ENCODE assay signal across 21 cellular contexts in the genomic region with DNA sequence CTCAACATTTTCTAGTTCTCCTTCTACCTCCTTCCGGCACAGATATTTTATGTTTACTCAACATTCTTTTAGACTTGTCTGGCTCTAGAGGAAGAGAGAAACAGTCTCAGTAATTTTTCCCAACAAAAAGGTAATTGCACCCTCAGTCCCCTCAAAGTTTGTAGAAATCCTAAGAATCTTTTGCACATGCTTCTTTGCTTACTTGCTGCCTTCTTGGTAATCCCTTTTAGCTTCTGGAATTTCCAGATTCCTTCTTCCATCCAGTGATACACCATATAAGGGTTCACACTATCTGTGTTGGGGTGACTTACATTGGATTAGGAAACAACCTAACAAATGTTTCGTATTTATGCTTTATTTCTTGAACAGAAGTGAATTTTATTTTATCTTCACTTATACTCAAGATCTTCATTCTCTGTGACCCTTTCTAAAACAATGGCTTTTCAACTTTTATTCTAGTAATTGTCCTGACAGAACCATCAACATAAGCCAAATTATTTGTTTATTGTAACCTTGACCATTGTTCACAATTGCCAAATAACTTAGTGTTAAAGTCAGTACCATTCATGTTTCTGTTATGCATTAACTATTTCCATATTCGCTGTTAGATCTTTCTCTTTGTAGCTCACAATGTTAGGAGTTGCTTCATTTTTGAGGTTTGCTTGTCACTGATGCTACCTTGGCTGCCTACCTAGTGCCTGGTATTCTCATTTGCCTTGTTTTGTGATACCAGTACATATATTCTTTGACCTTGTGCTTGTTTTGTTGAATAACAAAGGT.
DNase-seq lines count a peak whose midpoint lies in the region; ATAC-seq and TF ChIP-seq lines count a peak whose summit lies in the region.
"Had no signal": no experiment of that assay in that cellular context is flagged by ENCODE, and none has a peak within 500 bp of the region (broad histone marks: within the 10 kb centered on the region; RNA-seq: fewer than 3 reads in every experiment).

No MANE protein-coding gene starts in this region.

- no peaks in the 10 kb centered on the region for H3K9me3 ChIP-seq in SJCRH30 (replicated peaks)

- no peak overlapping the region for H3K4me3 ChIP-seq in SJCRH30

- no peak for ATAC-seq in HG02759 (IDR thresholded peaks at IDR 0.05; ENCODE audit: unreplicated experiment)
- ATAC-seq: HCT116; naive thymus-derived CD8-positive, alpha-beta T cell; stimulated activated memory B cell treated with anti-CD40 and anti-IgM and Interleukin-4, amounts not matched to agents 10 μg/mL and 1 μg/mL and 100 μg/mL, for 72 hours had no signal

- peaks cover 61% of the 10 kb centered on the region for H3K4me1 ChIP-seq in SJCRH30

- H3K4me1 Mint-ChIP-seq in osteocyte (ENCODE audit: unreplicated experiment): peaks cover 68% of the 10 kb centered on the region
- H3K4me1 Mint-ChIP-seq: activated naive CD4-positive, alpha-beta T cell treated with anti-CD3 and anti-CD28 coated beads, Interleukin-2, amount 50 U/mL, for 24 hours; memory B cell; naive thymus-derived CD8-positive, alpha-beta T cell; stimulated activated memory B cell treated with anti-CD40 and anti-IgM and Interleukin-4, amounts not matched to agents 10 μg/mL and 1 μg/mL and 100 μg/mL, for 72 hours had no signal

- H3K27me3 Mint-ChIP-seq in osteocyte (ENCODE audit: unreplicated experiment): no peaks in the 10 kb centered on the region
- H3K27me3 Mint-ChIP-seq: stimulated activated memory B cell treated with anti-CD40 and anti-IgM and Interleukin-4, amounts not matched to agents 10 μg/mL and 1 μg/mL and 100 μg/mL, for 72 hours had no signal

- no peak for TF ChIP-seq CTCF in osteocyte (IDR thresholded peaks at IDR 0.05)

- peak overlapping the region; percentile 79 for H3K27ac Mint-ChIP-seq in osteocyte (ENCODE audit: unreplicated experiment)
- H3K27ac Mint-ChIP-seq: activated naive CD4-positive, alpha-beta T cell treated with anti-CD3 and anti-CD28 coated beads, Interleukin-2, amount 50 U/mL, for 24 hours; CD4-positive, alpha-beta T cell; memory B cell; naive thymus-derived CD8-positive, alpha-beta T cell; stimulated activated memory B cell treated with anti-CD40 and anti-IgM and Interleukin-4, amounts not matched to agents 10 μg/mL and 1 μg/mL and 100 μg/mL, for 72 hours had no signal

- H3K9me3 Mint-ChIP-seq in osteocyte (ENCODE audit: unreplicated experiment): no peaks in the 10 kb centered on the region
- H3K9me3 Mint-ChIP-seq: activated naive CD4-positive, alpha-beta T cell treated with anti-CD3 and anti-CD28 coated beads, Interleukin-2, amount 50 U/mL, for 24 hours; CD4-positive, alpha-beta T cell; memory B cell; naive thymus-derived CD8-positive, alpha-beta T cell; stimulated activated memory B cell treated with anti-CD40 and anti-IgM and Interleukin-4, amounts not matched to agents 10 μg/mL and 1 μg/mL and 100 μg/mL, for 72 hours had no signal

- H3K4me3 Mint-ChIP-seq in osteocyte (ENCODE audit: unreplicated experiment): no peak overlapping the region
- H3K4me3 Mint-ChIP-seq: activated naive CD4-positive, alpha-beta T cell treated with anti-CD3 and anti-CD28 coated beads, Interleukin-2, amount 50 U/mL, for 24 hours; CD4-positive, alpha-beta T cell; memory B cell; naive thymus-derived CD8-positive, alpha-beta T cell; stimulated activated memory B cell treated with anti-CD40 and anti-IgM and Interleukin-4, amounts not matched to agents 10 μg/mL and 1 μg/mL and 100 μg/mL, for 72 hours had no signal

- DNase-seq in EL (peak; percentile 45), SJCRH30 (no peak), glomerular visceral epithelial cell (ENCODE audit: extremely low spot score) (peak; percentile 38), osteocyte (ENCODE audit: extremely low spot score, unreplicated experiment) (no peak), SK-N-DZ (ENCODE audit: low spot score) (no peak), NCI-H748 (lab: John Stamatoyannopoulos, UW; ENCODE audit: unreplicated experiment) (no peak), DMS53 (lab: John Stamatoyannopoulos, UW) (no peak)
- DNase-seq: activated CD4-positive, alpha-beta T cell treated with anti-CD3 and anti-CD28 coated beads for 4 hours; CD4-positive, alpha-beta T cell; effector CD4-positive, alpha-beta T cell; erythroblast; naive thymus-derived CD8-positive, alpha-beta T cell; NCI-H2029; SHP77; stimulated activated CD4-positive, alpha-beta T cell treated with anti-CD3 and anti-CD28 coated beads, Interleukin-2, amount 100 ng/mL, for 24 hours; T-helper 1 cell had no signal

- peaks cover 15% of the 10 kb centered on the region for H3K36me3 Mint-ChIP-seq in osteocyte (ENCODE audit: unreplicated experiment)
- H3K36me3 Mint-ChIP-seq: activated naive CD4-positive, alpha-beta T cell treated with anti-CD3 and anti-CD28 coated beads, Interleukin-2, amount 50 U/mL, for 24 hours; memory B cell; naive thymus-derived CD8-positive, alpha-beta T cell; stimulated activated memory B cell treated with anti-CD40 and anti-IgM and Interleukin-4, amounts not matched to agents 10 μg/mL and 1 μg/mL and 100 μg/mL, for 72 hours had no signal

- no peaks in the 10 kb centered on the region for H3K36me3 ChIP-seq in SJCRH30

- H3K27me3 ChIP-seq in SJCRH30: no peaks in the 10 kb centered on the region

- H3K27ac ChIP-seq in SJCRH30: peak overlapping the region; percentile 95

Comparison
In these comparisons a context has a peak if more than half of its experiments do, and no peak if none do; other contexts are left out.
1. DNase-seq: peak in EL (single experiment) and glomerular visceral epithelial cell (single experiment); none in SJCRH30 (0 of 2), osteocyte (single experiment), SK-N-DZ (single experiment), NCI-H748 (single experiment) and DMS53 (single experiment).